28 cellular contexts compared by ENCODE assay signal in the genomic region with DNA sequence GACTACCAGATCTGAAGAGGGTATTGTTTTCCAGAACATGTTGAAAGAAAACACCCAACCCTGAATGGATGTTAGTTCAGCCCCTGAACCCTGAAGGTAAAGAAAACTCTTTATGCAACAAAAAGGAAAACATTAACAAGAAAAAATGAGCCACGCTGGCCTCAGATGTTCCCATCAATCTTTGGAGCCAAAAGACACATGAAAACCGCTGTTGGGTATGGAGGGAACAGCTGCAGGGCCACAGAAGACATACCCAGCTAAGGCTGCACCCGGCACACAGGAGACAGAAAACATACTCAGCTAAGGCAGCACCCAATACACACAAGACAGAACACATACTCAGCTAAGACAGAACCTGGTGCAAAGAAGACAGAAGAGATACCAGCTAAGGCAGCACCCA. TPM values are rescaled to one million over a fixed set of nuclear protein-coding genes. Genes with fewer than 3 reads are reported as not detected.
"Had no signal": no experiment of that assay in that cellular context is flagged by ENCODE, and none has a peak within 500 bp of the region (broad histone marks: within the 10 kb centered on the region; RNA-seq: fewer than 3 reads in every experiment).

No MANE protein-coding gene starts in this region.

- H3K9ac ChIP-seq: neural progenitor cell had no signal

- H3K9me3 Mint-ChIP-seq: naive B cell; natural killer cell; nephron progenitor cell; neural progenitor cell; stimulated activated memory B cell treated with anti-CD40 and anti-IgM and Interleukin-4, amounts not matched to agents 10 μg/mL and 1 μg/mL and 100 μg/mL, for 72 hours; stimulated activated naive CD8-positive, alpha-beta T cell treated with anti-CD3 and anti-CD28 coated beads, Interleukin-15, amount 100 ng/mL, for 72 hours; type B pancreatic cell had no signal

- H3K4me1 Mint-ChIP-seq: naive B cell; nephron progenitor cell; stimulated activated memory B cell treated with anti-CD40 and anti-IgM and Interleukin-4, amounts not matched to agents 10 μg/mL and 1 μg/mL and 100 μg/mL, for 72 hours; stimulated activated naive CD8-positive, alpha-beta T cell treated with anti-CD3 and anti-CD28 coated beads, Interleukin-15, amount 100 ng/mL, for 72 hours had no signal

- H3K27me3 ChIP-seq: ovary had no signal

- ATAC-seq: heart right ventricle; mucosa of descending colon; natural killer cell; sciatic nerve; stimulated activated memory B cell treated with anti-CD40 and anti-IgM and Interleukin-4, amounts not matched to agents 10 μg/mL and 1 μg/mL and 100 μg/mL, for 72 hours; stimulated activated naive CD8-positive, alpha-beta T cell treated with anti-CD3 and anti-CD28 coated beads, Interleukin-15, amount 100 ng/mL, for 72 hours had no signal

- H3K27ac Mint-ChIP-seq: naive B cell; natural killer cell; nephron progenitor cell; neural progenitor cell; progenitor cell of endocrine pancreas; stimulated activated memory B cell treated with anti-CD40 and anti-IgM and Interleukin-4, amounts not matched to agents 10 μg/mL and 1 μg/mL and 100 μg/mL, for 72 hours; stimulated activated naive CD8-positive, alpha-beta T cell treated with anti-CD3 and anti-CD28 coated beads, Interleukin-15, amount 100 ng/mL, for 72 hours; type B pancreatic cell had no signal

- H3K36me3 ChIP-seq: heart right ventricle, left ventricle myocardium inferior, neural progenitor cell, ovary, right atrium auricular region, tibial nerve, uterus had no signal

- H3K4me3 ChIP-seq: heart right ventricle, hepatocyte, left ventricle myocardium inferior, lung, mucosa of descending colon, neural progenitor cell, ovary, right atrium auricular region, smooth muscle cell, tibial nerve, uterus had no signal

- DNase-seq: heart right ventricle; islet precursor cell; left ventricle myocardium inferior; midbrain; naive B cell; natural killer cell; nephron progenitor cell; stimulated activated CD4-positive, alpha-beta T cell treated with anti-CD3 and anti-CD28 coated beads, Interleukin-1b, Interleukin-23, amount 100 ng/mL, for 48 hours; stimulated activated CD4-positive, alpha-beta T cell treated with anti-CD3 and anti-CD28 coated beads, Interleukin-2, amount 100 ng/mL, for 48 hours; stimulated activated CD4-positive, alpha-beta T cell treated with anti-CD3 and anti-CD28 coated beads, Interleukin-4, amount 100 ng/mL, for 4 hours; stimulated activated CD8-positive, alpha-beta memory T cell treated with anti-CD3 and anti-CD28 coated beads, Interleukin-4, amount 100 ng/mL, for 48 hours; stimulated activated naive CD4-positive, alpha-beta T cell treated with Interleukin-2 at 50 U/mL for 16 hours; stimulated activated naive CD8-positive, alpha-beta T cell treated with anti-CD3 and anti-CD28 coated beads, Interleukin-15, amount 100 ng/mL, for 72 hours; substantia nigra; uterus had no signal

- H3K36me3 Mint-ChIP-seq: naive B cell; natural killer cell; neural progenitor cell; stimulated activated memory B cell treated with anti-CD40 and anti-IgM and Interleukin-4, amounts not matched to agents 10 μg/mL and 1 μg/mL and 100 μg/mL, for 72 hours; type B pancreatic cell had no signal

- H3K9me3 ChIP-seq: heart right ventricle, left ventricle myocardium inferior, mucosa of descending colon, ovary, right atrium auricular region, tibial nerve, uterus had no signal

- H3K27ac ChIP-seq: heart right ventricle, hepatocyte, left ventricle myocardium inferior, neural progenitor cell, ovary, right atrium auricular region, tibial nerve, uterus had no signal

- H2AFZ ChIP-seq: hepatocyte, neural progenitor cell had no signal

- H3K4me1 ChIP-seq: heart right ventricle, left ventricle myocardium inferior, neural progenitor cell, right atrium auricular region, tibial nerve had no signal

- H3K4me2 ChIP-seq: hepatocyte, neural progenitor cell, smooth muscle cell had no signal

- H3K4me3 Mint-ChIP-seq: naive B cell; natural killer cell; nephron progenitor cell; neural progenitor cell; stimulated activated memory B cell treated with anti-CD40 and anti-IgM and Interleukin-4, amounts not matched to agents 10 μg/mL and 1 μg/mL and 100 μg/mL, for 72 hours; stimulated activated naive CD8-positive, alpha-beta T cell treated with anti-CD3 and anti-CD28 coated beads, Interleukin-15, amount 100 ng/mL, for 72 hours; type B pancreatic cell had no signal

RNA-seq across cellular contexts. Expression of a gene that starts 51.3 kb away (rescaled TPM):
- total RNA-seq: left ventricle myocardium inferior, mesenteric fat pad, natural killer cell, sciatic nerve, smooth muscle cell had no signal
